29 cellular contexts compared by ENCODE assay signal in genomic region chr17:28285965-28286364, GRCh38.
"Had no signal": no experiment of that assay in that cellular context is flagged by ENCODE, and none has a peak within 500 bp of the region (broad histone marks: within the 10 kb centered on the region; RNA-seq: fewer than 3 reads in every experiment).

No MANE protein-coding gene starts in this region.

- H3K4me1 ChIP-seq: prostate gland, spleen, tibial artery, transverse colon, upper lobe of right lung, uterus had no signal

- H3K4me3 ChIP-seq: pancreas, prostate gland, skin epidermis, smooth muscle cell, spleen, suprapubic skin, testis, tibial artery, transverse colon, upper lobe of right lung, uterus had no signal

- H3K4me1 Mint-ChIP-seq: naive thymus-derived CD8-positive, alpha-beta T cell; neural crest cell; stimulated activated memory B cell treated with anti-CD40 and anti-IgM and Interleukin-4, amounts not matched to agents 10 μg/mL and 1 μg/mL and 100 μg/mL, for 72 hours; stimulated activated naive CD8-positive, alpha-beta T cell treated with anti-CD3 and anti-CD28 coated beads, Interleukin-15, amount 100 ng/mL, for 72 hours had no signal

- H3K4me3 Mint-ChIP-seq: naive thymus-derived CD8-positive, alpha-beta T cell; natural killer cell treated with Interleukin-12 subunit alpha and Interleukin-12 subunit beta and Interleukin-15 and Interleukin-18, amount 100 ng/mL, for 72 hours; nephron progenitor cell; neural crest cell; stimulated activated memory B cell treated with anti-CD40 and anti-IgM and Interleukin-4, amounts not matched to agents 10 μg/mL and 1 μg/mL and 100 μg/mL, for 72 hours; stimulated activated naive CD8-positive, alpha-beta T cell treated with anti-CD3 and anti-CD28 coated beads, Interleukin-15, amount 100 ng/mL, for 72 hours; type B pancreatic cell had no signal

- H3K9me3 ChIP-seq: neutrophil, pancreas, prostate gland, spleen, suprapubic skin, testis, tibial artery, transverse colon, upper lobe of right lung, uterus had no signal

- H3K27me3 ChIP-seq: pancreas, suprapubic skin, testis, tibial artery, transverse colon, upper lobe of right lung, uterus had no signal

- DNase-seq: naive thymus-derived CD8-positive, alpha-beta T cell; nephron progenitor cell; nucleus accumbens; pancreas; right cardiac atrium; spleen; stimulated activated CD4-positive, alpha-beta T cell treated with anti-CD3 and anti-CD28 coated beads, Interleukin-12 subunit alpha, Interleukin-12 subunit beta, amount 100 ng/mL, for 4 hours; stimulated activated CD4-positive, alpha-beta T cell treated with anti-CD3 and anti-CD28 coated beads, Interleukin-1b, Interleukin-23, amount 100 ng/mL, for 48 hours; stimulated activated CD4-positive, alpha-beta T cell treated with anti-CD3 and anti-CD28 coated beads, Interleukin-4, amount 100 ng/mL, for 1 hour; stimulated activated CD4-positive, alpha-beta T cell treated with anti-CD3 and anti-CD28 coated beads, Interleukin-4, amount 100 ng/mL, for 4 hours; stimulated activated CD8-positive, alpha-beta memory T cell treated with anti-CD3 and anti-CD28 coated beads, Interleukin-4, amount 100 ng/mL, for 48 hours; stimulated activated naive CD4-positive, alpha-beta T cell; stimulated activated naive CD8-positive, alpha-beta T cell treated with anti-CD3 and anti-CD28 coated beads, Interleukin-15, amount 100 ng/mL, for 72 hours; stimulated activated naive CD8-positive, alpha-beta T cell treated with anti-CD3 and anti-CD28 coated beads, Interleukin-15, Interleukin-2, amounts not matched to agents 100 U/mL and 50 U/mL, for 24 hours; substantia nigra; testis; tibial artery; transverse colon; upper lobe of right lung; uterus had no signal

- H3K27me3 Mint-ChIP-seq: type B pancreatic cell had no signal

- H3K9me3 Mint-ChIP-seq: natural killer cell treated with Interleukin-12 subunit alpha and Interleukin-12 subunit beta and Interleukin-15 and Interleukin-18, amount 100 ng/mL, for 72 hours; nephron progenitor cell; neural crest cell; stimulated activated memory B cell treated with anti-CD40 and anti-IgM and Interleukin-4, amounts not matched to agents 10 μg/mL and 1 μg/mL and 100 μg/mL, for 72 hours; stimulated activated naive CD8-positive, alpha-beta T cell treated with anti-CD3 and anti-CD28 coated beads, Interleukin-15, amount 100 ng/mL, for 72 hours; type B pancreatic cell had no signal

- H3K36me3 Mint-ChIP-seq: naive thymus-derived CD8-positive, alpha-beta T cell; natural killer cell treated with Interleukin-12 subunit alpha and Interleukin-12 subunit beta and Interleukin-15 and Interleukin-18, amount 100 ng/mL, for 72 hours; stimulated activated memory B cell treated with anti-CD40 and anti-IgM and Interleukin-4, amounts not matched to agents 10 μg/mL and 1 μg/mL and 100 μg/mL, for 72 hours; type B pancreatic cell had no signal

- H3K27ac ChIP-seq: neutrophil, pancreas, prostate gland, skin epidermis, spleen, suprapubic skin, testis, tibial artery, transverse colon, upper lobe of right lung, uterus had no signal

- H3K36me3 ChIP-seq: neutrophil, pancreas, prostate gland, spleen, suprapubic skin, tibial artery, transverse colon, upper lobe of right lung, uterus had no signal

- H3K27ac Mint-ChIP-seq: naive thymus-derived CD8-positive, alpha-beta T cell; natural killer cell treated with Interleukin-12 subunit alpha and Interleukin-12 subunit beta and Interleukin-15 and Interleukin-18, amount 100 ng/mL, for 72 hours; nephron progenitor cell; stimulated activated memory B cell treated with anti-CD40 and anti-IgM and Interleukin-4, amounts not matched to agents 10 μg/mL and 1 μg/mL and 100 μg/mL, for 72 hours; stimulated activated naive CD8-positive, alpha-beta T cell treated with anti-CD3 and anti-CD28 coated beads, Interleukin-15, amount 100 ng/mL, for 72 hours; type B pancreatic cell had no signal
